ENCODE assay signal across 1 cellular context in genomic region chr14:102509744-102510615, GRCh38.
TF ChIP-seq lines count a peak whose summit lies in the region.

TSS of gene ANKRD9 (minus strand) at chr14:102509776. CDS start at chr14:102507889, 1,887 bp downstream.

TF ChIP-seq in Ishikawa, 13 proteins besides CTCF, POLR2A, EP300 and RAD21 (continued from another document):
- TF ChIP-seq NFIC (IDR thresholded peaks at IDR 0.05) (no peak), TEAD4 (IDR thresholded peaks at IDR 0.05) (no peak), ZBTB7A (IDR thresholded peaks at IDR 0.05; ENCODE audit: low read depth) (peak; percentile 95), CREB1 (IDR thresholded peaks at IDR 0.05; ENCODE audit: low read depth) (peak; percentile 43; the same call in 1 of the 2 replicates), EGR1 (IDR thresholded peaks at IDR 0.05) (peak; percentile 49)
